In the genomic region with DNA sequence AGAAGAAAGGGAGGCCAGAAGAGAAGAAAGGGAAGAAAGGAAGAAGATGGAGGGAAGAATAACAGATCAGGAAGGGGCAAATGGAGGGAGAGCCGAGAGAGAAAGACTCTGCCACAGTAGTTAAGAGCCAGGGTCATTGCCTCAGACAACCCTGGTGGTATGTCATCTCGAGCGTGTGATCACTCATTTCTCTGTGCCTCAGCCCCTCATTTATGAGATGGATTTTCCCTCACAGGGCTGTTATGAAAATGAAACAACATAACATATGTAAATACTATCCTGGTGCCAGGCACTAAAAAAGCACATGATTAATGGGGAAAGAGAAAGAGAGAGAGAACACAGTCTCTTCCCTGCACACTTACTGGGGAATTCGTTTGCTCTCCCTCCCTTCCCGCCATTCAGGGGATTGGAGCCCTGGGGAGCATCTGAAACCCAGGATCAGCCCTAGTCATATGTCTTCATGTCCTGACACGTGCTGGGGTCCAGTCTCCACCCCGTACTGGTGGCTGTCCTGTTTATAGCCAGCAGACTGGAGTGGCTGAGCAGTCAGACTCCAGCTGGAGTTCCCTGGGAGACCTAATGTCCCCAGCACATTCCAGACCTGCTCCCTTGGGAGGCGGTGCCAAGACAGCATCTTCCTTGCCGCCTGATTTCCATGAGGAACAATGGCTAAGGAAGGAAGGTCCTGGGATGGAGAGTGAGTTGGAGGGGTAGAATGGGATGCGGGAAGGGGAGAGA, we compare ENCODE assay signal across 14 cellular contexts. TPM values are rescaled to one million over a fixed set of nuclear protein-coding genes. Genes with fewer than 3 reads are reported as not detected.
"Had no signal": no experiment of that assay in that cellular context is flagged by ENCODE, and none has a peak within 500 bp of the region (broad histone marks: within the 10 kb centered on the region; RNA-seq: fewer than 3 reads in every experiment).

No MANE protein-coding gene starts in this region.

- H3K4me3 ChIP-seq: gastrocnemius medialis, tibial nerve had no signal

- DNase-seq: activated B cell treated with CpG ODN at 0.5 μM for 24 hours; activated CD4-positive, alpha-beta T cell treated with anti-CD3 and anti-CD28 coated beads, Interleukin-2, amount 10 ng/mL, durations not matched to agents 7 days and 5 days; activated T-cell treated with anti-CD3 and anti-CD28 coated beads for 4 hours; aorta; gastrocnemius medialis; kidney glomerular epithelial cell; stimulated activated CD4-positive, alpha-beta T cell treated with anti-CD3 and anti-CD28 coated beads, Interleukin-4, amount 100 ng/mL, for 1 hour; T-helper 17 cell had no signal

- ATAC-seq: gastrocnemius medialis, T-helper 17 cell had no signal

- H3K27ac Mint-ChIP-seq: activated B cell treated with CpG ODN at 0.5 μM for 24 hours; activated CD4-positive, alpha-beta T cell treated with anti-CD3 and anti-CD28 coated beads, Interleukin-2, amount 10 ng/mL, durations not matched to agents 7 days and 5 days; activated naive CD8-positive, alpha-beta T cell; T-helper 17 cell had no signal

- H3K27ac ChIP-seq: gastrocnemius medialis, parathyroid adenoma, tibial nerve had no signal

- H3K9ac ChIP-seq: parathyroid adenoma had no signal

- H3K9me3 Mint-ChIP-seq: activated B cell treated with CpG ODN at 0.5 μM for 24 hours; activated CD4-positive, alpha-beta T cell treated with anti-CD3 and anti-CD28 coated beads, Interleukin-2, amount 10 ng/mL, durations not matched to agents 7 days and 5 days had no signal

- FAIRE-seq: colon had no signal

- H3K4me3 Mint-ChIP-seq: activated B cell treated with CpG ODN at 0.5 μM for 24 hours; activated CD4-positive, alpha-beta T cell treated with anti-CD3 and anti-CD28 coated beads, Interleukin-2, amount 10 ng/mL, durations not matched to agents 7 days and 5 days; activated naive CD8-positive, alpha-beta T cell; neural crest cell; T-helper 17 cell had no signal

- H3K36me3 ChIP-seq: gastrocnemius medialis, tibial nerve had no signal

- H3K4me1 Mint-ChIP-seq: activated B cell treated with CpG ODN at 0.5 μM for 24 hours; activated CD4-positive, alpha-beta T cell treated with anti-CD3 and anti-CD28 coated beads, Interleukin-2, amount 10 ng/mL, durations not matched to agents 7 days and 5 days; neural crest cell had no signal

- H3K4me1 ChIP-seq: gastrocnemius medialis had no signal

- H3K27me3 ChIP-seq: gastrocnemius medialis, tibial nerve had no signal

- H3K36me3 Mint-ChIP-seq: activated naive CD8-positive, alpha-beta T cell had no signal

- H3K9me3 ChIP-seq: gastrocnemius medialis, tibial nerve had no signal

RNA-seq across cellular contexts. Expression of a gene that starts 14.7 kb away (rescaled TPM):
- total RNA-seq: activated B cell treated with CpG ODN at 0.5 μM for 24 hours; activated CD4-positive, alpha-beta T cell treated with anti-CD3 and anti-CD28 coated beads, Interleukin-2, amount 10 ng/mL, durations not matched to agents 7 days and 5 days; activated CD8-positive, alpha-beta memory T cell treated with anti-CD3 and anti-CD28 coated beads for 36 hours; T-helper 17 cell had no signal
